Comparison of ENCODE assay signal across 1 cellular context in the genomic region with DNA sequence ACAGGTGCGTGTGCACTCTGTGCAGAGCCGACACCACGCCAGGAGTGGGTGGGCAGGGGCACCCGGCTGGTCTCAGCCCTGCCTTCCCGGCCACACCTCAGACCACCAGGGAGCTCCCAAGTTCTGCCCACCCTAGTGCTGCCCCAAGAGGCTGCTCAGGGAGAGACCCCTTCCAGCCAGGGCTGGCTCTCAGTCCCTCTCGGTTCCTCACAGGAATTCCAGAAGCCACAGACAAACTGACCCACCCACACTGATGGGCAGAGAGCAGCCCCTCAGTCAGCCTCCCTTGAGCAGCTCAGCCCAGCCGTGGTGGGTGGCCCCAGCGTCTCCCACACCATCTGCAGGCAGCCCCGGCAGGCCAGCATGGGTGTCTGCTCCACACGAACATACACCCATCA.
TF ChIP-seq lines count a peak whose summit lies in the region.

No MANE protein-coding gene starts in this region.

TF ChIP-seq in SK-N-SH treated with all-trans-retinoic acid at 6 μM for 48 hours, 23 proteins besides CTCF, POLR2A, EP300 and RAD21 (continued from another document):
- TF ChIP-seq, protein P1, sequence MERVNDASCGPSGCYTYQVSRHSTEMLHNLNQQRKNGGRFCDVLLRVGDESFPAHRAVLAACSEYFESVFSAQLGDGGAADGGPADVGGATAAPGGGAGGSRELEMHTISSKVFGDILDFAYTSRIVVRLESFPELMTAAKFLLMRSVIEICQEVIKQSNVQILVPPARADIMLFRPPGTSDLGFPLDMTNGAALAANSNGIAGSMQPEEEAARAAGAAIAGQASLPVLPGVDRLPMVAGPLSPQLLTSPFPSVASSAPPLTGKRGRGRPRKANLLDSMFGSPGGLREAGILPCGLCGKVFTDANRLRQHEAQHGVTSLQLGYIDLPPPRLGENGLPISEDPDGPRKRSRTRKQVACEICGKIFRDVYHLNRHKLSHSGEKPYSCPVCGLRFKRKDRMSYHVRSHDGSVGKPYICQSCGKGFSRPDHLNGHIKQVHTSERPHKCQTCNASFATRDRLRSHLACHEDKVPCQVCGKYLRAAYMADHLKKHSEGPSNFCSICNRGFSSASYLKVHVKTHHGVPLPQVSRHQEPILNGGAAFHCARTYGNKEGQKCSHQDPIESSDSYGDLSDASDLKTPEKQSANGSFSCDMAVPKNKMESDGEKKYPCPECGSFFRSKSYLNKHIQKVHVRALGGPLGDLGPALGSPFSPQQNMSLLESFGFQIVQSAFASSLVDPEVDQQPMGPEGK (CRISPR knock-in tag; IDR thresholded peaks at IDR 0.05; ENCODE audit: borderline replicate concordance), result no peak
- TF ChIP-seq TOX (CRISPR knock-in tag; IDR thresholded peaks at IDR 0.05; ENCODE audit: borderline replicate concordance) (no peak), ZFP30 (CRISPR knock-in tag; IDR thresholded peaks at IDR 0.05) (no peak), ZC3H10 (CRISPR knock-in tag; IDR thresholded peaks at IDR 0.05) (no peak), SNAI2 (CRISPR knock-in tag; IDR thresholded peaks at IDR 0.05) (no peak), BACH2 (CRISPR knock-in tag; IDR thresholded peaks at IDR 0.05; ENCODE audit: borderline replicate concordance) (no peak), PPARA (CRISPR knock-in tag; IDR thresholded peaks at IDR 0.05; ENCODE audit: borderline replicate concordance) (no peak), TCF4 (CRISPR knock-in tag; IDR thresholded peaks at IDR 0.05; ENCODE audit: borderline replicate concordance) (no peak), ZNF565 (CRISPR knock-in tag; conservative IDR thresholded peaks at IDR 0.05; ENCODE audit: low read depth) (no peak), ESRRG (CRISPR knock-in tag; IDR thresholded peaks at IDR 0.05) (no peak)
- TF ChIP-seq, protein P2, sequence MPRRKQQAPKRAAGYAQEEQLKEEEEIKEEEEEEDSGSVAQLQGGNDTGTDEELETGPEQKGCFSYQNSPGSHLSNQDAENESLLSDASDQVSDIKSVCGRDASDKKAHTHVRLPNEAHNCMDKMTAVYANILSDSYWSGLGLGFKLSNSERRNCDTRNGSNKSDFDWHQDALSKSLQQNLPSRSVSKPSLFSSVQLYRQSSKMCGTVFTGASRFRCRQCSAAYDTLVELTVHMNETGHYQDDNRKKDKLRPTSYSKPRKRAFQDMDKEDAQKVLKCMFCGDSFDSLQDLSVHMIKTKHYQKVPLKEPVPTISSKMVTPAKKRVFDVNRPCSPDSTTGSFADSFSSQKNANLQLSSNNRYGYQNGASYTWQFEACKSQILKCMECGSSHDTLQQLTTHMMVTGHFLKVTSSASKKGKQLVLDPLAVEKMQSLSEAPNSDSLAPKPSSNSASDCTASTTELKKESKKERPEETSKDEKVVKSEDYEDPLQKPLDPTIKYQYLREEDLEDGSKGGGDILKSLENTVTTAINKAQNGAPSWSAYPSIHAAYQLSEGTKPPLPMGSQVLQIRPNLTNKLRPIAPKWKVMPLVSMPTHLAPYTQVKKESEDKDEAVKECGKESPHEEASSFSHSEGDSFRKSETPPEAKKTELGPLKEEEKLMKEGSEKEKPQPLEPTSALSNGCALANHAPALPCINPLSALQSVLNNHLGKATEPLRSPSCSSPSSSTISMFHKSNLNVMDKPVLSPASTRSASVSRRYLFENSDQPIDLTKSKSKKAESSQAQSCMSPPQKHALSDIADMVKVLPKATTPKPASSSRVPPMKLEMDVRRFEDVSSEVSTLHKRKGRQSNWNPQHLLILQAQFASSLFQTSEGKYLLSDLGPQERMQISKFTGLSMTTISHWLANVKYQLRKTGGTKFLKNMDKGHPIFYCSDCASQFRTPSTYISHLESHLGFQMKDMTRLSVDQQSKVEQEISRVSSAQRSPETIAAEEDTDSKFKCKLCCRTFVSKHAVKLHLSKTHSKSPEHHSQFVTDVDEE (CRISPR knock-in tag; IDR thresholded peaks at IDR 0.05), result no peak
- TF ChIP-seq, protein P3, sequence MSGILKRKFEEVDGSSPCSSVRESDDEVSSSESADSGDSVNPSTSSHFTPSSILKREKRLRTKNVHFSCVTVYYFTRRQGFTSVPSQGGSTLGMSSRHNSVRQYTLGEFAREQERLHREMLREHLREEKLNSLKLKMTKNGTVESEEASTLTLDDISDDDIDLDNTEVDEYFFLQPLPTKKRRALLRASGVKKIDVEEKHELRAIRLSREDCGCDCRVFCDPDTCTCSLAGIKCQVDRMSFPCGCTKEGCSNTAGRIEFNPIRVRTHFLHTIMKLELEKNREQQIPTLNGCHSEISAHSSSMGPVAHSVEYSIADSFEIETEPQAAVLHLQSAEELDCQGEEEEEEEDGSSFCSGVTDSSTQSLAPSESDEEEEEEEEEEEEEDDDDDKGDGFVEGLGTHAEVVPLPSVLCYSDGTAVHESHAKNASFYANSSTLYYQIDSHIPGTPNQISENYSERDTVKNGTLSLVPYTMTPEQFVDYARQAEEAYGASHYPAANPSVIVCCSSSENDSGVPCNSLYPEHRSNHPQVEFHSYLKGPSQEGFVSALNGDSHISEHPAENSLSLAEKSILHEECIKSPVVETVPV (CRISPR knock-in tag; IDR thresholded peaks at IDR 0.05), result no peak
- TF ChIP-seq, protein P4, sequence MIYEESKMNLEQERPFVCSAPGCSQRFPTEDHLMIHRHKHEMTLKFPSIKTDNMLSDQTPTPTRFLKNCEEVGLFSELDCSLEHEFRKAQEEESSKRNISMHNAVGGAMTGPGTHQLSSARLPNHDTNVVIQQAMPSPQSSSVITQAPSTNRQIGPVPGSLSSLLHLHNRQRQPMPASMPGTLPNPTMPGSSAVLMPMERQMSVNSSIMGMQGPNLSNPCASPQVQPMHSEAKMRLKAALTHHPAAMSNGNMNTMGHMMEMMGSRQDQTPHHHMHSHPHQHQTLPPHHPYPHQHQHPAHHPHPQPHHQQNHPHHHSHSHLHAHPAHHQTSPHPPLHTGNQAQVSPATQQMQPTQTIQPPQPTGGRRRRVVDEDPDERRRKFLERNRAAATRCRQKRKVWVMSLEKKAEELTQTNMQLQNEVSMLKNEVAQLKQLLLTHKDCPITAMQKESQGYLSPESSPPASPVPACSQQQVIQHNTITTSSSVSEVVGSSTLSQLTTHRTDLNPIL (CRISPR knock-in tag; IDR thresholded peaks at IDR 0.05; ENCODE audit: low read depth), result no peak
TF ChIP-seq in SK-N-SH treated with all-trans-retinoic acid at 6 μM for 48 hours: peak in this region for 0.
